ENCODE assay signal across 15 cellular contexts in the genomic region with DNA sequence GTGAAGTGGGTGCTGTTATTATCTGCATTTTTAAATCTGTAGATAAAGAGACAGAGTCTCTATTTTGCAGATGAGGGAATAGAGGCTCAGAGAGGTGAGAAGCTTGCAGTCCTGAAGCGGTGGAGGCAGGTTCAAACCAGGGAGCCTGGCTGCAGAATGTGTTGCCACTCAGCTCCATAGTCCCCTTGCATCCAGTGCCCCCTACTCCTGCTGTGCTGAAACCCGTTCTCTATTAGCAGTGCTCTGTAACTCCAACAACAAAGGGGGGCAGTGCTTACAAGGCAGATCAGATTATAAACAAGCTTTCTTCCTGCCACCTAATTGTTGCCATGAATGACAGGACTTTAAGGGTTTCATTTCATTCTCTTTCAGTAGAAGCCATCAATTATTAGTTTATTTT.
DNase-seq lines count a peak whose midpoint lies in the region; ATAC-seq and TF ChIP-seq lines count a peak whose summit lies in the region.
"Had no signal": no experiment of that assay in that cellular context is flagged by ENCODE, and none has a peak within 500 bp of the region (broad histone marks: within the 10 kb centered on the region; RNA-seq: fewer than 3 reads in every experiment).

No MANE protein-coding gene starts in this region.

- peaks cover 13% of the 10 kb centered on the region for H3K9me3 Mint-ChIP-seq in WTC11
- H3K9me3 Mint-ChIP-seq: CD4-positive, alpha-beta T cell; IgD-negative memory B cell had no signal

- peaks cover 64% of the 10 kb centered on the region for H3K4me1 Mint-ChIP-seq in WTC11

- H3K23ac ChIP-seq in trophoblast cell (ENCODE audit: low read length): no peak overlapping the region

- H3K79me2 ChIP-seq in trophoblast cell (ENCODE audit: control insufficient read depth, insufficient read depth, low read length, poor library complexity): no peaks in the 10 kb centered on the region

- POLR2A ChIA-PET in HEK293 (lab: Yijun Ruan, JAX): no interaction called here
- POLR2A ChIA-PET in WTC11 (lab: Charles Lee): interaction anchor here (0.8 kb wide), 1 partner anchor 401 kb away, joined by 3 read pairs; the partner anchor contains the start of gene RBBP6

- H3K36me3 ChIP-seq in HEK293 (ENCODE audit: control insufficient read depth in 2 of 2, insufficient read depth in 1 of 2, low read length in 2 of 2) (no peaks in the 10 kb centered on the region), iPS-20b (ENCODE audit: insufficient read depth, low read depth, low read length) (no peaks in the 10 kb centered on the region), trophoblast cell (ENCODE audit: control insufficient read depth in 1 of 2, insufficient read depth in 2 of 2, low read length in 2 of 2) (no peaks in the 10 kb centered on the region), SJCRH30 (no peaks in the 10 kb centered on the region)

- peaks cover 12% of the 10 kb centered on the region for H3K36me3 Mint-ChIP-seq in WTC11

- H3K14ac ChIP-seq in trophoblast cell (ENCODE audit: low read length): no peak overlapping the region

- peak overlapping the region; percentile 12 for H2AK5ac ChIP-seq in trophoblast cell (ENCODE audit: low read length)

- H2AFZ ChIP-seq in trophoblast cell (ENCODE audit: insufficient read depth, low read length, poor library complexity): no peak overlapping the region
- H2AFZ ChIP-seq: PC-9 had no signal

- no CpG with 5 or more reads among the region's 2 CpGs for WGBS in trophoblast cell (ENCODE audit: extremely low coverage, insufficient coverage, insufficient read length)

- H2BK5ac ChIP-seq in trophoblast cell (ENCODE audit: low read depth, low read length, poor library complexity): no peak overlapping the region

- peak overlapping the region; percentile 42 for H2BK12ac ChIP-seq in trophoblast cell (ENCODE audit: low read length)

- no peak overlapping the region for H4K91ac ChIP-seq in trophoblast cell (ENCODE audit: low read depth, low read length)

- no peak overlapping the region for H3K18ac ChIP-seq in trophoblast cell (ENCODE audit: low read length)

- H3K4me2 ChIP-seq in trophoblast cell (ENCODE audit: low read length): no peak overlapping the region
- H3K4me2 ChIP-seq: PC-9 had no signal

- H3K9ac ChIP-seq in iPS-20b (ENCODE audit: low read depth, low read length) (peak overlapping the region; percentile 43; the same call in 1 of the 2 replicates), trophoblast cell (ENCODE audit: low read length) (no peak overlapping the region)

- no peak for TF ChIP-seq CTCF in HEK293 (tag by site-specific recombination; IDR thresholded peaks at IDR 0.05)
- no peak for TF ChIP-seq CTCF in WTC11 (IDR thresholded peaks at IDR 0.05)

- no peaks in the 10 kb centered on the region for H3K27me3 ChIP-seq in iPS-20b (ENCODE audit: insufficient read depth, low read length)
- H3K27me3 ChIP-seq in trophoblast cell (ENCODE audit: insufficient read depth, low read length): no peaks in the 10 kb centered on the region
- H3K27me3 ChIP-seq in SJCRH30: no peaks in the 10 kb centered on the region

- peaks cover 3% of the 10 kb centered on the region; the same call in 1 of the 2 replicates for H3K27me3 Mint-ChIP-seq in WTC11 (ENCODE audit: low read depth)
- H3K27me3 Mint-ChIP-seq: CD4-positive, alpha-beta T cell; IgD-negative memory B cell had no signal

- H3K4me3 Mint-ChIP-seq in WTC11: no peak overlapping the region
- H3K4me3 Mint-ChIP-seq: CD4-positive, alpha-beta T cell had no signal

- H3K79me1 ChIP-seq in trophoblast cell (ENCODE audit: low read length): no peaks in the 10 kb centered on the region

- peak; percentile 73 for ATAC-seq in WTC11
- no peak for ATAC-seq in GM18909 (IDR thresholded peaks at IDR 0.05; ENCODE audit: poor library complexity, unreplicated experiment)

- no peaks in the 10 kb centered on the region for H3K4me1 ChIP-seq in HEK293 (ENCODE audit: control insufficient read depth, insufficient read depth, low read length)
- H3K4me1 ChIP-seq in iPS-20b (ENCODE audit: insufficient read depth, low read length): peaks cover 37% of the 10 kb centered on the region
- H3K4me1 ChIP-seq in trophoblast cell (ENCODE audit: control insufficient read depth in 1 of 2, insufficient read depth in 2 of 2, low read length in 2 of 2): peaks cover 2 to 8% of the 10 kb centered on the region in 2 experiments
- H3K4me1 ChIP-seq in SJCRH30: no peaks in the 10 kb centered on the region

- H3K4me3 ChIP-seq in HEK293 (ENCODE audit: low read depth, low read length) (no peak overlapping the region), iPS-20b (ENCODE audit: low read length) (no peak overlapping the region), trophoblast cell (ENCODE audit: low read depth, low read length) (no peak overlapping the region), SJCRH30 (no peak overlapping the region)
- H3K4me3 ChIP-seq: PC-9 had no signal

- H4K8ac ChIP-seq in trophoblast cell (ENCODE audit: low read depth, low read length): no peak overlapping the region

- no peak overlapping the region for H2BK120ac ChIP-seq in trophoblast cell (ENCODE audit: insufficient read depth, low read length, poor library complexity)

- no peak overlapping the region for H4K12ac ChIP-seq in trophoblast cell (ENCODE audit: low read depth, low read length)

- H3K27ac ChIP-seq in HEK293 (ENCODE audit: extremely low read depth, low read depth, low read length) (no peak overlapping the region), iPS-20b (ENCODE audit: low read length) (peak overlapping the region; percentile 41), trophoblast cell (ENCODE audit: low read depth, low read length) (no peak overlapping the region), SJCRH30 (no peak overlapping the region)
- H3K27ac ChIP-seq: PC-9 had no signal

- H3K27ac Mint-ChIP-seq in WTC11: peak overlapping the region; percentile 100
- H3K27ac Mint-ChIP-seq: CD4-positive, alpha-beta T cell had no signal

- DNase-seq in WTC11 (ENCODE audit: low spot score) (peak; percentile 54), trophoblast cell (no peak), SJCRH30 (no peak), SIG-M5 (lab: John Stamatoyannopoulos, UW) (no peak), dermis blood vessel endothelial cell (no peak)
- DNase-seq: CD4-positive, alpha-beta T cell; DMS79 treated with DMSO at 0.1 percent for 48 hours; NCI-H187 treated with DMSO at 0.1 percent for 48 hours; NCI-H446 treated with DMSO at 0.1 percent for 48 hours; PC-9; SW 1271 had no signal

- CTCF ChIA-PET in HEK293 (lab: Yijun Ruan, JAX): interaction anchor here (0.8 kb wide), 1 partner anchor 96 kb away, joined by 3 read pairs; no protein-coding TSS in a partner anchor
- CTCF ChIA-PET in WTC11 (lab: Charles Lee): interaction anchor here (0.6 to 2.8 kb wide), 4 partner anchors 67 to 115 kb away, joined by 3 to 13 read pairs (median 10); no protein-coding TSS in a partner anchor

- no peak overlapping the region for H3K4ac ChIP-seq in trophoblast cell (ENCODE audit: low read depth, low read length)

- H3K9me3 ChIP-seq in HEK293 (ENCODE audit: control insufficient read depth, insufficient read depth, low read depth, low read length): no peaks in the 10 kb centered on the region
- H3K9me3 ChIP-seq in iPS-20b (ENCODE audit: insufficient read depth, low read depth, low read length): no peaks in the 10 kb centered on the region
- no peaks in the 10 kb centered on the region for H3K9me3 ChIP-seq in trophoblast cell (ENCODE audit: insufficient read depth, low read depth, low read length)
- no peaks in the 10 kb centered on the region for H3K9me3 ChIP-seq in SJCRH30 (replicated peaks)

TF ChIP-seq in HEK293, 187 proteins besides CTCF, POLR2A, EP300 and RAD21 (continues in another document):
- TF ChIP-seq, protein P1, sequence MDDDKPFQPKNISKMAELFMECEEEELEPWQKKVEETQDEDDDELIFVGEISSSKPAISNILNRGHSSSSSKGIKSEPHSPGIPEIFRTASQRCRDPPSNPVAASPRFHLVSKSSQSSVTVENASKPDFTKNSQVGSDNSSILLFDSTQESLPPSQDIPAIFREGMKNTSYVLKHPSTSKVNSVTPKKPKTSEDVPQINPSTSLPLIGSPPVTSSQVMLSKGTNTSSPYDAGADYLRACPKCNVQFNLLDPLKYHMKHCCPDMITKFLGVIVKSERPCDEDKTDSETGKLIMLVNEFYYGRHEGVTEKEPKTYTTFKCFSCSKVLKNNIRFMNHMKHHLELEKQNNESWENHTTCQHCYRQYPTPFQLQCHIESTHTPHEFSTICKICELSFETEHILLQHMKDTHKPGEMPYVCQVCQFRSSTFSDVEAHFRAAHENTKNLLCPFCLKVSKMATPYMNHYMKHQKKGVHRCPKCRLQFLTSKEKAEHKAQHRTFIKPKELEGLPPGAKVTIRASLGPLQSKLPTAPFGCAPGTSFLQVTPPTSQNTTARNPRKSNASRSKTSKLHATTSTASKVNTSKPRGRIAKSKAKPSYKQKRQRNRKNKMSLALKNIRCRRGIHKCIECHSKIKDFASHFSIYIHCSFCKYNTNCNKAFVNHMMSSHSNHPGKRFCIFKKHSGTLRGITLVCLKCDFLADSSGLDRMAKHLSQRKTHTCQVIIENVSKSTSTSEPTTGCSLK (tag by site-specific recombination; IDR thresholded peaks at IDR 0.05): no peak

TF ChIP-seq in WTC11, 78 proteins besides CTCF, POLR2A, EP300 and RAD21 (continues in another document):
- TF ChIP-seq FOXP4 (CRISPR knock-in tag; IDR thresholded peaks at IDR 0.05) (peak; percentile 56; the same call in 1 of the 2 replicates), PRRX2 (CRISPR knock-in tag; IDR thresholded peaks at IDR 0.05) (no peak)
